In genomic region chr4:93646225-93646930, GRCh38 we compare ENCODE assay signal across 14 cellular contexts.
DNase-seq lines count a peak whose midpoint lies in the region; ATAC-seq, FAIRE-seq and TF ChIP-seq lines count a peak whose summit lies in the region.
"Had no signal": no experiment of that assay in that cellular context is flagged by ENCODE, and none has a peak within 500 bp of the region (broad histone marks: within the 10 kb centered on the region; RNA-seq: fewer than 3 reads in every experiment).

No MANE protein-coding gene starts in this region.

- POLR2A ChIA-PET in GM12878 (lab: Charles Lee), result no interaction called here

- in situ Hi-C loops in GM12878 (cut with MboI), result no loop called here

- SMC1A ChIA-PET in GM12878 (lab: Charles Lee; ENCODE audit: uncharacterized antibody, unreplicated experiment), result interaction anchor here (0.9 to 1.5 kb wide), 2 partner anchors 12 to 103 kb away, joined by 3 to 4 read pairs; no protein-coding TSS in a partner anchor

- H3K79me2 ChIP-seq in GM12878 (ENCODE audit: control insufficient read depth, insufficient read depth, low read length), result no peaks in the 10 kb centered on the region

- no peak overlapping the region for H3K4me2 ChIP-seq in GM12878 (ENCODE audit: control insufficient read depth, insufficient read depth)
- H3K4me2 ChIP-seq: BLaER1 treated with 17β-estradiol and CSF1 and Interleukin-3, amounts not matched to agents 10 nM and 100 nM had no signal

- H4K20me1 ChIP-seq in GM12878 (ENCODE audit: control insufficient read depth, insufficient read depth), result no peaks in the 10 kb centered on the region
- H4K20me1 ChIP-seq: BLaER1 treated with 17β-estradiol and CSF1 and Interleukin-3, amounts not matched to agents 10 nM and 100 nM had no signal

- peak; percentile 14 for DNase-seq in NCI-H1105 (lab: John Stamatoyannopoulos, UW)
- no peak for DNase-seq in GM12878 (ENCODE audit: low read depth, low spot score)
- no peak for DNase-seq in body of pancreas
- DNase-seq in NCI-H2107 treated with DMSO at 0.1 percent for 48 hours (lab: John Stamatoyannopoulos, UW; ENCODE audit: unreplicated experiment), result no peak
- DNase-seq in activated CD8-positive, alpha-beta memory T cell treated with anti-CD3 and anti-CD28 coated beads, Interleukin-2, amount 50 U/mL, for 48 hours, result no peak
- DNase-seq in AG08395 (ENCODE audit: low spot score), result no peak
- DNase-seq: aorta; GM23248; NK-92 treated with Interleukin-12 subunit alpha and Interleukin-12 subunit beta, amount 100 ng/mL, for 24 hours had no signal

- ATAC-seq in GM18519 (IDR thresholded peaks at IDR 0.05; ENCODE audit: low FRiP score, unreplicated experiment), result peak; percentile 70
- ATAC-seq in HG02852 (IDR thresholded peaks at IDR 0.05; ENCODE audit: unreplicated experiment), result peak; percentile 52
- ATAC-seq in GM12878, result peak; percentile 79
- no peak for ATAC-seq in body of pancreas

- H3K4me3 ChIP-seq in GM12878 (no peak overlapping the region), body of pancreas (no peak overlapping the region)
- H3K4me3 ChIP-seq: BLaER1 treated with 17β-estradiol and CSF1 and Interleukin-3, amounts not matched to agents 10 nM and 100 nM; GM23248 had no signal

- CTCF ChIA-PET in GM12878 (lab: Yijun Ruan, JAX), result interaction anchor here (1.2 to 1.5 kb wide), 2 partner anchors 9 to 16 kb away, joined by 3 read pairs; no protein-coding TSS in a partner anchor

- TF ChIP-seq EP300 in GM12878 (IDR thresholded peaks at IDR 0.05; ENCODE audit: borderline replicate concordance in 1 of 2, control insufficient read depth in 1 of 2, low read depth in 2 of 2, low read length in 2 of 2), result no peak

- TF ChIP-seq CTCF in GM12878 (IDR thresholded peaks at IDR 0.05 in 2 of 3, conservative IDR thresholded peaks at IDR 0.05 in 1 of 3; ENCODE audit: control insufficient read depth in 2 of 3, extremely low read depth in 1 of 3, insufficient read depth in 1 of 3, low read depth in 3 of 3, low read length in 3 of 3) (no peak), body of pancreas (IDR thresholded peaks at IDR 0.05) (no peak)

- no peak overlapping the region for H2AFZ ChIP-seq in GM12878 (ENCODE audit: control insufficient read depth, low read depth, low read length)
- H2AFZ ChIP-seq: GM23248 had no signal

- H3K9me3 ChIP-seq in GM12878 (replicated peaks; ENCODE audit: control insufficient read depth, insufficient read depth, low read length) (no peaks in the 10 kb centered on the region), body of pancreas (no peaks in the 10 kb centered on the region)

- RAD21 ChIA-PET in GM12878 (lab: Charles Lee; ENCODE audit: unreplicated experiment), result no interaction called here

- H3K27ac ChIP-seq in GM12878 (ENCODE audit: control insufficient read depth, insufficient read depth) (no peak overlapping the region), body of pancreas (no peak overlapping the region)
- H3K27ac ChIP-seq: BLaER1 treated with 17β-estradiol and CSF1 and Interleukin-3, amounts not matched to agents 10 nM and 100 nM; GM23248 had no signal

- H3K36me3 ChIP-seq in GM12878 (ENCODE audit: control insufficient read depth in 2 of 2, insufficient read depth in 2 of 2, low read length in 1 of 2) (no peaks in the 10 kb centered on the region), body of pancreas (replicated peaks in 1 of 2; ENCODE audit: insufficient read depth in 1 of 2, low read depth in 2 of 2) (no peaks in the 10 kb centered on the region)
- H3K36me3 ChIP-seq: BLaER1 treated with 17β-estradiol and CSF1 and Interleukin-3, amounts not matched to agents 10 nM and 100 nM had no signal

- TF ChIP-seq POLR2A in GM12878 (IDR thresholded peaks at IDR 0.05; ENCODE audit: low read depth, low read length) (no peak), body of pancreas (IDR thresholded peaks at IDR 0.05) (no peak)

- intact Hi-C loops in GM12878 (cut with micrococcal nuclease; ENCODE audit: unreplicated experiment), result no loop called here
- intact Hi-C loops in body of pancreas (cut with DNase I), result no loop called here

- H3K9ac ChIP-seq in GM12878 (ENCODE audit: control insufficient read depth, insufficient read depth, low read length), result no peak overlapping the region
- H3K9ac ChIP-seq: BLaER1 treated with 17β-estradiol and CSF1 and Interleukin-3, amounts not matched to agents 10 nM and 100 nM; GM23248 had no signal

- no TSS peak for BruUV-seq in GM12878 (replicated peaks; lab: Mats Ljungman, UMichigan)

- H3K27me3 ChIP-seq in GM12878 (replicated peaks in 1 of 2; ENCODE audit: control insufficient read depth in 2 of 2, insufficient read depth in 2 of 2, low read length in 1 of 2), result no peaks in the 10 kb centered on the region
- no peaks in the 10 kb centered on the region for H3K27me3 ChIP-seq in body of pancreas
- H3K27me3 ChIP-seq: BLaER1 treated with 17β-estradiol and CSF1 and Interleukin-3, amounts not matched to agents 10 nM and 100 nM had no signal

- H3K4me1 ChIP-seq in GM12878 (ENCODE audit: control insufficient read depth, insufficient read depth, low read length), result no peaks in the 10 kb centered on the region
- H3K4me1 ChIP-seq in body of pancreas, result no peaks in the 10 kb centered on the region

- FAIRE-seq in GM12878 (lab: Jason Lieb, UNC), result no peak
- FAIRE-seq: endometrium, HTR-8/SVneo had no signal

- no peak for TF ChIP-seq RAD21 in GM12878 (IDR thresholded peaks at IDR 0.05; ENCODE audit: insufficient read depth, low read depth, low read length)

TF ChIP-seq in GM12878, 131 proteins besides CTCF, POLR2A, EP300 and RAD21 (continues in another document):
- TF ChIP-seq GABPA (IDR thresholded peaks at IDR 0.05; ENCODE audit: low read depth), result no peak
- no peak for TF ChIP-seq CEBPZ (IDR thresholded peaks at IDR 0.05; ENCODE audit: low read depth, low read length)
- no peak for TF ChIP-seq PRDM15 (CRISPR knock-in tag; IDR thresholded peaks at IDR 0.05)
- TF ChIP-seq DPF2 (IDR thresholded peaks at IDR 0.05), result no peak
- no peak for TF ChIP-seq ZNF384 (IDR thresholded peaks at IDR 0.05; ENCODE audit: borderline replicate concordance, low read depth, low read length)
- TF ChIP-seq PKNOX1 (IDR thresholded peaks at IDR 0.05), result no peak
- no peak for TF ChIP-seq BACH1 (IDR thresholded peaks at IDR 0.05; ENCODE audit: borderline replicate concordance)
- TF ChIP-seq TCF12 (IDR thresholded peaks at IDR 0.05; ENCODE audit: low read depth, low read length), result no peak
- TF ChIP-seq SREBF2 (IDR thresholded peaks at IDR 0.05; ENCODE audit: low read length), result no peak
- no peak for TF ChIP-seq CBX3 (IDR thresholded peaks at IDR 0.05; ENCODE audit: borderline replicate concordance, low read depth)
